1 cellular context compared by ENCODE assay signal in the genomic region with DNA sequence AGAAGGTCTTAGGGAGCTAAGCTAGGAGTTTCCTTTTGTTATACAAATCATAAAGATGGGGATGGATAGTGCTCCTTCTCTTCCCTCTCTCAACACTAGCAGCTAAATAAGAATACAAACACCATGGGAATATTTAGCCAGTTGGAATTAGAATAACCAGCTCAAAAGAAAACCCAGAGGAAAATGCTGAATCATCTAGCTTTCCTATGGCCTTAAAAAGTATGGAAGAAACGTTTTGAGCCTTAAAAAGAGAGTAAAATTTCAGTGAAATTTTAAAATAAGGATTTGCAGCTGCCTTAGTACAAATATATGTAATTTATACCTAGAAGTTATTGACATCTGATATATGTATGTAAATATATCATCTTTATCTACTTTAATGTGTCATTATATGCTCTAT.
TF ChIP-seq lines count a peak whose summit lies in the region.

No MANE protein-coding gene starts in this region.

TF ChIP-seq in endothelial cell of umbilical vein, 7 proteins besides CTCF, POLR2A, EP300 and RAD21:
- no peak for TF ChIP-seq EZH2 (IDR thresholded peaks at IDR 0.05; ENCODE audit: borderline replicate concordance, low read depth, low read length, severe bottlenecking)
- no peak for TF ChIP-seq POLR2AphosphoS5 (IDR thresholded peaks at IDR 0.05; ENCODE audit: insufficient read depth, low read depth, low read length)
- no peak for TF ChIP-seq JUN (IDR thresholded peaks at IDR 0.05; ENCODE audit: borderline replicate concordance, insufficient read depth, insufficient read length, low read depth)
- TF ChIP-seq GATA2 (IDR thresholded peaks at IDR 0.05; ENCODE audit: insufficient read depth, insufficient read length, low read depth, low read length) = no peak
- TF ChIP-seq, protein P1, sequence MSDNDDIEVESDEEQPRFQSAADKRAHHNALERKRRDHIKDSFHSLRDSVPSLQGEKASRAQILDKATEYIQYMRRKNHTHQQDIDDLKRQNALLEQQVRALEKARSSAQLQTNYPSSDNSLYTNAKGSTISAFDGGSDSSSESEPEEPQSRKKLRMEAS (IDR thresholded peaks at IDR 0.05; ENCODE audit: insufficient read depth, insufficient read length) = no peak
- TF ChIP-seq FOS (IDR thresholded peaks at IDR 0.05; ENCODE audit: borderline replicate concordance, insufficient read depth, low read length) = no peak
- no peak for TF ChIP-seq MYC (IDR thresholded peaks at IDR 0.05; ENCODE audit: low read depth, low read length)
